Comparison of ENCODE assay signal across 15 cellular contexts in the genomic region with DNA sequence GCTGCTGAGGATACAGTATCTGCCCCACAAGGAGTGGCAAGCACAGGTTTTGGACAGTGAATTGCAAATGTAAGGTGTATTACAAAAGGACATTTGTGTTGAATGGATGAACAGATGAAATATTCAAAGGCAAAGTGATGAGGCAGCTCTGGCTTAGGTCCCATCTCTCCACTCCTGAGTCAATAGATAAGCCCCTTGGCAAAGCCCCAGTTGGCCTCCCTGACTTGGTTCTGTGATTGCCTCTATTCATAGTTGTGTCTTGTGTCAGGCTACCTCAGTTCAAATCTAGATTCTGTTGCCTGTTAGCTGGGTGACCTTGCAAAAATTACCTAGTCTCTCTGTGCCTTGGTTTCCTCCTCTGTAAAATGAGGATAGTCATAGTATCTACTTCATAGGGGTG. TPM values are rescaled to one million over a fixed set of nuclear protein-coding genes. Genes with fewer than 3 reads are reported as not detected.
DNase-seq lines count a peak whose midpoint lies in the region; ATAC-seq and TF ChIP-seq lines count a peak whose summit lies in the region.
"Had no signal": no experiment of that assay in that cellular context is flagged by ENCODE, and none has a peak within 500 bp of the region (broad histone marks: within the 10 kb centered on the region; RNA-seq: fewer than 3 reads in every experiment).

No MANE protein-coding gene starts in this region.

- no peak overlapping the region for H3K27ac Mint-ChIP-seq in activated naive CD8-positive, alpha-beta T cell treated with anti-CD3 and anti-CD28 coated beads, Interleukin-2, amount 50 U/mL, for 24 hours
- H3K27ac Mint-ChIP-seq: activated naive CD8-positive, alpha-beta T cell treated with anti-CD3 and anti-CD28 coated beads for 36 hours had no signal

- DNase-seq in LNCaP clone FGC (ENCODE audit: low read depth) (peak; percentile 14), ascending aorta (ENCODE audit: low spot score in 2 of 2) (no peak), lower lobe of right lung (no peak), thoracic aorta (ENCODE audit: low spot score) (no peak), SKM-1 (lab: John Stamatoyannopoulos, UW; ENCODE audit: unreplicated experiment) (no peak)
- DNase-seq in activated naive CD8-positive, alpha-beta T cell treated with anti-CD3 and anti-CD28 coated beads, Interleukin-2, amount 50 U/mL, for 24 hours, result no peak
- no peak for DNase-seq in activated CD4-positive, alpha-beta T cell treated with anti-CD3 and anti-CD28 coated beads, Interleukin-2, amount 50 U/mL, for 4 hours
- DNase-seq: activated naive CD8-positive, alpha-beta T cell treated with anti-CD3 and anti-CD28 coated beads for 36 hours; C1 segment of cervical spinal cord; MM.1S; NCI-H2171 treated with DMSO at 0.1 percent for 48 hours; stimulated activated CD4-positive, alpha-beta T cell treated with anti-CD3 and anti-CD28 coated beads, Interleukin-15, amount 100 ng/mL, for 24 hours had no signal

- no peaks in the 10 kb centered on the region for H3K9me3 Mint-ChIP-seq in activated naive CD8-positive, alpha-beta T cell treated with anti-CD3 and anti-CD28 coated beads, Interleukin-2, amount 50 U/mL, for 24 hours
- H3K9me3 Mint-ChIP-seq: activated naive CD8-positive, alpha-beta T cell treated with anti-CD3 and anti-CD28 coated beads for 36 hours had no signal

- H3K27ac ChIP-seq in ascending aorta (peak overlapping the region; percentile 96 to 98), lower lobe of right lung (peak overlapping the region; percentile 77), thoracic aorta (peak overlapping the region; percentile 98 to 99)
- H3K27ac ChIP-seq: neutrophil had no signal

- H3K36me3 Mint-ChIP-seq in activated naive CD8-positive, alpha-beta T cell treated with anti-CD3 and anti-CD28 coated beads, Interleukin-2, amount 50 U/mL, for 24 hours (ENCODE audit: low read depth), result peaks cover under 1% of the 10 kb centered on the region

- H3K36me3 ChIP-seq in ascending aorta, result peaks cover under 1 to 2% of the 10 kb centered on the region in 2 donors
- H3K36me3 ChIP-seq in lower lobe of right lung, result peaks cover 19% of the 10 kb centered on the region
- peaks cover 2% of the 10 kb centered on the region for H3K36me3 ChIP-seq in thoracic aorta

- intact Hi-C loops in ascending aorta (cut with DNase I) (no loop called here), lower lobe of right lung (cut with DNase I) (no loop called here)

- H3K9me3 ChIP-seq in ascending aorta (no peaks in the 10 kb centered on the region), lower lobe of right lung (no peaks in the 10 kb centered on the region), thoracic aorta (no peaks in the 10 kb centered on the region)
- H3K9me3 ChIP-seq: neutrophil had no signal

- H3K4me3 ChIP-seq in LNCaP clone FGC (ENCODE audit: low read depth, low read length) (no peak overlapping the region), ascending aorta (no peak overlapping the region), lower lobe of right lung (no peak overlapping the region), thoracic aorta (no peak overlapping the region)

- TF ChIP-seq CTCF in LNCaP clone FGC (IDR thresholded peaks at IDR 0.05; ENCODE audit: control insufficient read depth, extremely low read depth, insufficient read depth), result no peak
- no peak for TF ChIP-seq CTCF in ascending aorta (IDR thresholded peaks at IDR 0.05)
- no peak for TF ChIP-seq CTCF in lower lobe of right lung (IDR thresholded peaks at IDR 0.05)
- TF ChIP-seq CTCF in thoracic aorta (IDR thresholded peaks at IDR 0.05), result no peak

- no peak for ATAC-seq in lower lobe of right lung
- ATAC-seq in thoracic aorta (ENCODE audit: insufficient number of reproducible peaks, low FRiP score, low read depth), result no peak
- ATAC-seq in activated naive CD8-positive, alpha-beta T cell treated with anti-CD3 and anti-CD28 coated beads, Interleukin-2, amount 50 U/mL, for 24 hours, result no peak
- ATAC-seq: activated CD4-positive, CD25-positive, alpha-beta regulatory T cell treated with anti-CD3 and anti-CD28 coated beads, Interleukin-2, amount 50 U/mL, for 24 hours had no signal

- H3K4me1 ChIP-seq in ascending aorta, result peaks cover 20 to 80% of the 10 kb centered on the region in 2 donors
- H3K4me1 ChIP-seq in lower lobe of right lung, result peaks cover 58% of the 10 kb centered on the region
- peaks cover 61 to 95% of the 10 kb centered on the region in 2 donors for H3K4me1 ChIP-seq in thoracic aorta (ENCODE audit: control insufficient read depth in 1 of 2, low read depth in 2 of 2)

- H3K27me3 Mint-ChIP-seq in activated naive CD8-positive, alpha-beta T cell treated with anti-CD3 and anti-CD28 coated beads, Interleukin-2, amount 50 U/mL, for 24 hours, result peaks cover 2% of the 10 kb centered on the region

- H3K27me3 ChIP-seq in ascending aorta (no peaks in the 10 kb centered on the region), lower lobe of right lung (ENCODE audit: low read depth) (no peaks in the 10 kb centered on the region), thoracic aorta (replicated peaks; ENCODE audit: insufficient read depth) (no peaks in the 10 kb centered on the region)
- H3K27me3 ChIP-seq: neutrophil had no signal

- no peak overlapping the region for H3K4me3 Mint-ChIP-seq in activated naive CD8-positive, alpha-beta T cell treated with anti-CD3 and anti-CD28 coated beads, Interleukin-2, amount 50 U/mL, for 24 hours
- H3K4me3 Mint-ChIP-seq: activated naive CD8-positive, alpha-beta T cell treated with anti-CD3 and anti-CD28 coated beads for 36 hours had no signal

- peaks cover 12% of the 10 kb centered on the region for H3K4me1 Mint-ChIP-seq in activated naive CD8-positive, alpha-beta T cell treated with anti-CD3 and anti-CD28 coated beads, Interleukin-2, amount 50 U/mL, for 24 hours

RNA-seq across cellular contexts. Expression of a gene that starts 1.8 kb away (rescaled TPM):
- total RNA-seq in ascending aorta (280 TPM), lower lobe of right lung (179 TPM), thoracic aorta (100 to 1,000 TPM; 425 to 501 TPM)
- total RNA-seq: epithelial cell of proximal tubule had no signal

RNA-seq across cellular contexts. Expression of a gene that starts 10.5 kb away (rescaled TPM):
- total RNA-seq in ascending aorta (146 TPM), lower lobe of right lung (22.2 TPM), thoracic aorta (10 to 100 TPM; 49.2 to 51.2 TPM)

RNA-seq across cellular contexts. Expression of a gene that starts 22.2 kb away (rescaled TPM):
- total RNA-seq in ascending aorta (0.53 TPM), lower lobe of right lung (1.8 TPM), thoracic aorta (1 to 10 TPM; 2.8 to 8.3 TPM)

RNA-seq across cellular contexts. Expression of a gene that starts 26.3 kb away (rescaled TPM):
- total RNA-seq in ascending aorta, result 49.1 TPM
- total RNA-seq in lower lobe of right lung, result 11.3 TPM
- total RNA-seq in thoracic aorta, result 10 to 100 TPM in 1 of 2 donors, 1 to 10 TPM in 1; 6.3 to 33.4 TPM
